Comparison of ENCODE assay signal across 8 cellular contexts in genomic region chr3:79019137-79019923, GRCh38.
A peak's percentile ranks its signal among the peaks of the same experiment; 100 is the strongest.
DNase-seq lines count a peak whose midpoint lies in the region; ATAC-seq and TF ChIP-seq lines count a peak whose summit lies in the region.

No MANE protein-coding gene starts in this region.

- H3K27me3 ChIP-seq in breast epithelium = no peaks in the 10 kb centered on the region

- no peaks in the 10 kb centered on the region for H3K36me3 ChIP-seq in breast epithelium

- intact Hi-C loops in breast epithelium (cut with DNase I; ENCODE audit: low total_unique reads) = no loop called here

- H3K4me3 ChIP-seq in breast epithelium (peak overlapping the region; percentile 78 to 79 (median 79)), iPS-11a (ENCODE audit: low read depth, low read length) (peak overlapping the region; percentile 89), retinal pigment epithelial cell (ENCODE audit: low read length) (peak overlapping the region; percentile 83)

- no peak for ATAC-seq in HG02973 (IDR thresholded peaks at IDR 0.05; ENCODE audit: unreplicated experiment)

- H3K4me1 ChIP-seq in breast epithelium = no peaks in the 10 kb centered on the region

- DNase-seq in NCI-H1436 (lab: John Stamatoyannopoulos, UW) (peak; percentile 69), NCI-H1436 treated with DMSO at 0.1 percent for 48 hours (lab: John Stamatoyannopoulos, UW) (no peak), HPDE6-E6E7 (ENCODE audit: extremely low spot score) (peak; percentile 44), NOMO-1 treated with dmso at 0.1 percent for 144 hours (lab: John Stamatoyannopoulos, UW; ENCODE audit: unreplicated experiment) (peak; percentile 74), breast epithelium (ENCODE audit: low spot score in 2 of 2) (peak; percentile 42 to 54), retinal pigment epithelial cell (ENCODE audit: low read depth) (peak; percentile 76)

- no peak for TF ChIP-seq POLR2A in breast epithelium (IDR thresholded peaks at IDR 0.05)

- no peaks in the 10 kb centered on the region for H3K9me3 ChIP-seq in breast epithelium

- TF ChIP-seq CTCF in breast epithelium (IDR thresholded peaks at IDR 0.05) = no peak
- TF ChIP-seq CTCF in retinal pigment epithelial cell (conservative IDR thresholded peaks at IDR 0.05; ENCODE audit: low read depth, low read length) = no peak

- peak overlapping the region; percentile 80 to 85 for H3K27ac ChIP-seq in breast epithelium
